24 cellular contexts compared by ENCODE assay signal in genomic region chr9:14882118-14882517, GRCh38. TPM values are rescaled to one million over a fixed set of nuclear protein-coding genes. Genes with fewer than 3 reads are reported as not detected.
"Had no signal": no experiment of that assay in that cellular context is flagged by ENCODE, and none has a peak within 500 bp of the region (broad histone marks: within the 10 kb centered on the region; RNA-seq: fewer than 3 reads in every experiment).

No MANE protein-coding gene starts in this region.

- H3K4me1 Mint-ChIP-seq: stimulated activated memory B cell treated with anti-CD40 and anti-IgM and Interleukin-4, amounts not matched to agents 10 μg/mL and 1 μg/mL and 100 μg/mL, for 72 hours had no signal

- H3K27ac ChIP-seq: parathyroid adenoma, psoas muscle, right lobe of liver, spleen had no signal

- H3K36me3 ChIP-seq: heart left ventricle, right lobe of liver, spleen, transverse colon had no signal

- H3K9me3 Mint-ChIP-seq: stimulated activated naive CD8-positive, alpha-beta T cell treated with anti-CD3 and anti-CD28 coated beads, Interleukin-15, Interleukin-2, amounts not matched to agents 100 ng/mL and 50 ng/mL, for 24 hours had no signal

- H3K4me3 Mint-ChIP-seq: natural killer cell treated with Interleukin-12 subunit alpha and Interleukin-12 subunit beta and Interleukin-15 and Interleukin-18, amount 100 ng/mL, for 72 hours; stimulated activated memory B cell treated with anti-CD40 and anti-IgM and Interleukin-4, amounts not matched to agents 10 μg/mL and 1 μg/mL and 100 μg/mL, for 72 hours; stimulated activated naive CD8-positive, alpha-beta T cell treated with anti-CD3 and anti-CD28 coated beads, Interleukin-15, Interleukin-2, amounts not matched to agents 100 ng/mL and 50 ng/mL, for 24 hours had no signal

- H3K27me3 ChIP-seq: heart left ventricle, right lobe of liver, transverse colon had no signal

- FAIRE-seq: endometrium, frontal cortex had no signal

- H3K4me3 ChIP-seq: heart left ventricle, lung, psoas muscle, right lobe of liver, spleen, transverse colon had no signal

- H3K9me3 ChIP-seq: heart left ventricle, psoas muscle, right lobe of liver, spleen, transverse colon had no signal

- H3K27me3 Mint-ChIP-seq: natural killer cell treated with Interleukin-12 subunit alpha and Interleukin-12 subunit beta and Interleukin-15 and Interleukin-18, amount 100 ng/mL, for 72 hours had no signal

- H3K4me1 ChIP-seq: parathyroid adenoma, psoas muscle, right lobe of liver, spleen had no signal

- DNase-seq: effector memory CD4-positive, alpha-beta T cell; heart left ventricle; hypothalamus; islet precursor cell; left ventricle myocardium superior; mesenchymal stem cell; midbrain; occipital lobe; psoas muscle; retina; right lobe of liver; spleen; stimulated activated CD4-positive, alpha-beta T cell treated with anti-CD3 and anti-CD28 coated beads, Interleukin-15, amount 100 ng/mL, for 24 hours; stimulated activated CD4-positive, alpha-beta T cell treated with anti-CD3 and anti-CD28 coated beads, Interleukin-1b, Interleukin-23, amount 100 ng/mL, for 48 hours; stimulated activated CD4-positive, alpha-beta T cell treated with anti-CD3 and anti-CD28 coated beads, Interleukin-4, amount 100 ng/mL, for 24 hours; transverse colon had no signal

- ATAC-seq: esophagus mucosa; heart left ventricle; left ventricle myocardium superior; natural killer cell treated with Interleukin-12 subunit alpha and Interleukin-12 subunit beta and Interleukin-15 and Interleukin-18, amount 100 ng/mL, for 72 hours; psoas muscle; stimulated activated memory B cell treated with anti-CD40 and anti-IgM and Interleukin-4, amounts not matched to agents 10 μg/mL and 1 μg/mL and 100 μg/mL, for 72 hours had no signal

- H3K36me3 Mint-ChIP-seq: stimulated activated memory B cell treated with anti-CD40 and anti-IgM and Interleukin-4, amounts not matched to agents 10 μg/mL and 1 μg/mL and 100 μg/mL, for 72 hours had no signal

- H3K27ac Mint-ChIP-seq: natural killer cell treated with Interleukin-12 subunit alpha and Interleukin-12 subunit beta and Interleukin-15 and Interleukin-18, amount 100 ng/mL, for 72 hours; stimulated activated memory B cell treated with anti-CD40 and anti-IgM and Interleukin-4, amounts not matched to agents 10 μg/mL and 1 μg/mL and 100 μg/mL, for 72 hours; stimulated activated naive CD8-positive, alpha-beta T cell treated with anti-CD3 and anti-CD28 coated beads, Interleukin-15, Interleukin-2, amounts not matched to agents 100 ng/mL and 50 ng/mL, for 24 hours had no signal

RNA-seq across cellular contexts. Expression of gene FREM1, which starts 28.1 kb away (rescaled TPM):
- total RNA-seq: natural killer cell treated with Interleukin-12 subunit alpha and Interleukin-12 subunit beta and Interleukin-15 and Interleukin-18, amount 100 ng/mL, for 72 hours had no signal
